ENCODE assay signal across 8 cellular contexts in genomic region chr7:63899691-63900393, GRCh38.
DNase-seq lines count a peak whose midpoint lies in the region; ATAC-seq, FAIRE-seq and TF ChIP-seq lines count a peak whose summit lies in the region.

No MANE protein-coding gene starts in this region.

- TF ChIP-seq CTCF in keratinocyte (optimal IDR thresholded peaks at IDR 0.05 in 1 of 3, IDR thresholded peaks at IDR 0.05 in 1 of 3, conservative IDR thresholded peaks at IDR 0.05 in 1 of 3; ENCODE audit: extremely low read depth in 1 of 3, insufficient read depth in 2 of 3, low read length in 3 of 3) = no peak

- peak; percentile 72 to 88 (median 84) for DNase-seq in CD4-positive, alpha-beta memory T cell
- DNase-seq in RPMI8226 = peak; percentile 90
- peak; percentile 74 for DNase-seq in activated gamma-delta T cell treated with anti-CD3 and anti-CD28 coated beads, Interleukin-2, amount 50 U/mL, for 16 hours (ENCODE audit: low read depth)
- no peak for DNase-seq in keratinocyte (ENCODE audit: low read depth, low spot score)
- peak; percentile 64 to 73 (median 67) for DNase-seq in stimulated activated CD4-positive, alpha-beta T cell treated with anti-CD3 and anti-CD28 coated beads, TNF-alpha, amount 100 ng/mL, for 24 hours (ENCODE audit: low read depth in 3 of 3)
- no peak for DNase-seq in H7
- no peak for DNase-seq in kidney glomerular epithelial cell (lab: John Stamatoyannopoulos, UW)

- H3K27me3 Mint-ChIP-seq in CD4-positive, alpha-beta memory T cell = no peaks in the 10 kb centered on the region

- H3K9me1 ChIP-seq in keratinocyte (ENCODE audit: control insufficient read depth, extremely low read depth, insufficient read depth, low read length) = no peaks in the 10 kb centered on the region

- H3K27ac ChIP-seq in CD4-positive, alpha-beta memory T cell (ENCODE audit: low read depth, low read length) = peak overlapping the region; percentile 68
- no peak overlapping the region for H3K27ac ChIP-seq in keratinocyte (ENCODE audit: control insufficient read depth, insufficient read depth, low read length)

- H3K36me3 ChIP-seq in CD4-positive, alpha-beta memory T cell (ENCODE audit: insufficient read depth, low read length) = no peaks in the 10 kb centered on the region
- H3K36me3 ChIP-seq in keratinocyte (ENCODE audit: control insufficient read depth in 2 of 2, extremely low read depth in 1 of 2, insufficient read depth in 2 of 2, low read length in 2 of 2) (no peaks in the 10 kb centered on the region), H7 (replicated peaks; ENCODE audit: control insufficient read depth, insufficient read depth, low read length) (no peaks in the 10 kb centered on the region)

- H4K20me1 ChIP-seq in keratinocyte (ENCODE audit: control insufficient read depth, extremely low read depth, insufficient read depth, low read length) = no peaks in the 10 kb centered on the region

- H2AFZ ChIP-seq in keratinocyte (ENCODE audit: control insufficient read depth, low read length) = peak overlapping the region; percentile 20

- POLR2A ChIA-PET in CD4-positive, alpha-beta memory T cell (lab: Charles Lee; ENCODE audit: partially characterized antibody) = interaction anchor here (1.3 to 4.2 kb wide), 5 partner anchors 23 to 895 kb away, joined by 5 to 60 read pairs (median 6); partner anchors contain the start of genes ZNF138 and ZNF680

- intact Hi-C loops in CD4-positive, alpha-beta memory T cell (cut with micrococcal nuclease) = loop anchor here (1.0 to 5.0 kb wide), 3 partner anchors 26 to 1137 kb away; no protein-coding TSS in a partner anchor

- no peak for FAIRE-seq in keratinocyte (lab: Jason Lieb, UNC)

- peak overlapping the region; percentile 82 to 99 (median 98) for H3K27ac Mint-ChIP-seq in CD4-positive, alpha-beta memory T cell

- no peaks in the 10 kb centered on the region for H3K79me2 ChIP-seq in keratinocyte (ENCODE audit: control insufficient read depth, insufficient read depth, low read length)

- no peak overlapping the region for H3K9ac ChIP-seq in keratinocyte (ENCODE audit: control insufficient read depth, extremely low read depth, insufficient read depth, low read length)

- H3K4me1 Mint-ChIP-seq in CD4-positive, alpha-beta memory T cell = peaks cover 0 to 20% (median 6%) of the 10 kb centered on the region in 4 donors

- H3K4me3 ChIP-seq in CD4-positive, alpha-beta memory T cell (ENCODE audit: low read length in 2 of 2) = peak overlapping the region; percentile 41 to 61
- H3K4me3 ChIP-seq in keratinocyte (ENCODE audit: control insufficient read depth in 2 of 3, extremely low read depth in 1 of 3, insufficient read depth in 2 of 3, low read depth in 1 of 3, low read length in 3 of 3) = peak overlapping the region in 1 of 3 experiments; percentile 38
- no peak overlapping the region for H3K4me3 ChIP-seq in H7 (ENCODE audit: insufficient read depth, low read depth, low read length)

- peak overlapping the region; percentile 93 to 99 (median 96) for H3K4me3 Mint-ChIP-seq in CD4-positive, alpha-beta memory T cell

- H3K9me3 Mint-ChIP-seq in CD4-positive, alpha-beta memory T cell = peaks cover 0 to 37% (median 6%) of the 10 kb centered on the region in 8 donors

- H3K4me1 ChIP-seq in CD4-positive, alpha-beta memory T cell (ENCODE audit: insufficient read depth, low read length) = no peaks in the 10 kb centered on the region
- no peaks in the 10 kb centered on the region for H3K4me1 ChIP-seq in keratinocyte (ENCODE audit: control insufficient read depth, extremely low read depth, insufficient read depth, low read length)

- H3K4me2 ChIP-seq in keratinocyte (ENCODE audit: control insufficient read depth, extremely low read depth, insufficient read depth, low read depth, low read length) = no peak overlapping the region

- no peak for ATAC-seq in HG03432 (IDR thresholded peaks at IDR 0.05; ENCODE audit: unreplicated experiment)

- dilution Hi-C loops in keratinocyte (cut with MboI; ENCODE audit: extremely low pct_ligation_motif_present, low sequenced_read_pairs) = no loop called here

- no peaks in the 10 kb centered on the region for H3K9me3 ChIP-seq in CD4-positive, alpha-beta memory T cell (ENCODE audit: control insufficient read depth in 1 of 2, low read length in 2 of 2)
- H3K9me3 ChIP-seq in keratinocyte (ENCODE audit: control insufficient read depth, low read depth, low read length) = peaks cover 4% of the 10 kb centered on the region

- H3K36me3 Mint-ChIP-seq in CD4-positive, alpha-beta memory T cell = peaks cover 4 to 8% of the 10 kb centered on the region in 2 donors

- no peaks in the 10 kb centered on the region for H3K27me3 ChIP-seq in CD4-positive, alpha-beta memory T cell (ENCODE audit: insufficient read depth, low read length)
- H3K27me3 ChIP-seq in keratinocyte (ENCODE audit: control insufficient read depth, extremely low read depth, insufficient read depth, low read length) = no peaks in the 10 kb centered on the region
- H3K27me3 ChIP-seq in H7 (ENCODE audit: control insufficient read depth, insufficient read depth, low read length) = no peaks in the 10 kb centered on the region

- CTCF ChIA-PET in CD4-positive, alpha-beta memory T cell (lab: Charles Lee; ENCODE audit: partially characterized antibody) = interaction anchor here (1.0 to 1.7 kb wide), 3 partner anchors 26 to 766 kb away, joined by 3 to 9 read pairs (median 4); partner anchors contain the start of gene ZNF107

Comparison
In these comparisons a context has a peak if more than half of its experiments do, and no peak if none do; other contexts are left out.
1. DNase-seq: peak in CD4-positive, alpha-beta memory T cell (5 of 5), RPMI8226 (single experiment), activated gamma-delta T cell treated with anti-CD3 and anti-CD28 coated beads, Interleukin-2, amount 50 U/mL, for 16 hours (single experiment) and stimulated activated CD4-positive, alpha-beta T cell treated with anti-CD3 and anti-CD28 coated beads, TNF-alpha, amount 100 ng/mL, for 24 hours (3 of 3); none in keratinocyte (single experiment), H7 (single experiment) and kidney glomerular epithelial cell (single experiment).